In the genomic region with DNA sequence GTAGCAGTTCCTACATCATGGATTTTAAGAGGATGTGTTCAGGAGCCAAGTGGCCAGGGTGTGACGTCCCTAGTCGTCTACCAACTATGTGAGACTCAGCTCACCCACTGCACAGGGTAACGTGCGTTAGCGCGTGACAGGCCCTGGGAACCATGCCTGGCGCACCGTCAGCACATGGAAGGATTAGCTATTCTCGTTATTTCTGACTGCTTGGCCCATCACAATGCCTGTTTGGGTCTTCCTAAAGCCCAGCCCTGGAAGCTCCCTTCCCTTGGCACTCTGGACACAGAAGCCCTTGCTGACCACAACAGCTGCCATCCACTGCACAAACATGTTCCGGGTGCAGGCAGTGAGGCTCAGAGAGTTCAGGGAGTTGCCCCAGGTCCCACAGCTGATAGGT, we compare ENCODE assay signal across 1 cellular context.
TF ChIP-seq lines count a peak whose summit lies in the region.

No MANE protein-coding gene starts in this region.

TF ChIP-seq in WTC11, 78 proteins besides CTCF, POLR2A, EP300 and RAD21 (continued from another document):
- TF ChIP-seq KAT7 (CRISPR knock-in tag; IDR thresholded peaks at IDR 0.05; ENCODE audit: borderline replicate concordance) (no peak), ZNF219 (CRISPR knock-in tag; IDR thresholded peaks at IDR 0.05; ENCODE audit: borderline replicate concordance) (no peak), TEAD1 (CRISPR knock-in tag; IDR thresholded peaks at IDR 0.05) (no peak), MYBL2 (CRISPR knock-in tag; IDR thresholded peaks at IDR 0.05) (no peak), RORB (CRISPR knock-in tag; IDR thresholded peaks at IDR 0.05) (no peak), CREB1 (CRISPR knock-in tag; IDR thresholded peaks at IDR 0.05) (no peak), TP53 (CRISPR knock-in tag; IDR thresholded peaks at IDR 0.05) (no peak), ZNF416 (CRISPR knock-in tag; IDR thresholded peaks at IDR 0.05) (no peak), SMAD3 (CRISPR knock-in tag; IDR thresholded peaks at IDR 0.05; ENCODE audit: borderline replicate concordance) (no peak), GTF2I (CRISPR knock-in tag; conservative IDR thresholded peaks at IDR 0.05) (no peak)
- TF ChIP-seq, protein P1, sequence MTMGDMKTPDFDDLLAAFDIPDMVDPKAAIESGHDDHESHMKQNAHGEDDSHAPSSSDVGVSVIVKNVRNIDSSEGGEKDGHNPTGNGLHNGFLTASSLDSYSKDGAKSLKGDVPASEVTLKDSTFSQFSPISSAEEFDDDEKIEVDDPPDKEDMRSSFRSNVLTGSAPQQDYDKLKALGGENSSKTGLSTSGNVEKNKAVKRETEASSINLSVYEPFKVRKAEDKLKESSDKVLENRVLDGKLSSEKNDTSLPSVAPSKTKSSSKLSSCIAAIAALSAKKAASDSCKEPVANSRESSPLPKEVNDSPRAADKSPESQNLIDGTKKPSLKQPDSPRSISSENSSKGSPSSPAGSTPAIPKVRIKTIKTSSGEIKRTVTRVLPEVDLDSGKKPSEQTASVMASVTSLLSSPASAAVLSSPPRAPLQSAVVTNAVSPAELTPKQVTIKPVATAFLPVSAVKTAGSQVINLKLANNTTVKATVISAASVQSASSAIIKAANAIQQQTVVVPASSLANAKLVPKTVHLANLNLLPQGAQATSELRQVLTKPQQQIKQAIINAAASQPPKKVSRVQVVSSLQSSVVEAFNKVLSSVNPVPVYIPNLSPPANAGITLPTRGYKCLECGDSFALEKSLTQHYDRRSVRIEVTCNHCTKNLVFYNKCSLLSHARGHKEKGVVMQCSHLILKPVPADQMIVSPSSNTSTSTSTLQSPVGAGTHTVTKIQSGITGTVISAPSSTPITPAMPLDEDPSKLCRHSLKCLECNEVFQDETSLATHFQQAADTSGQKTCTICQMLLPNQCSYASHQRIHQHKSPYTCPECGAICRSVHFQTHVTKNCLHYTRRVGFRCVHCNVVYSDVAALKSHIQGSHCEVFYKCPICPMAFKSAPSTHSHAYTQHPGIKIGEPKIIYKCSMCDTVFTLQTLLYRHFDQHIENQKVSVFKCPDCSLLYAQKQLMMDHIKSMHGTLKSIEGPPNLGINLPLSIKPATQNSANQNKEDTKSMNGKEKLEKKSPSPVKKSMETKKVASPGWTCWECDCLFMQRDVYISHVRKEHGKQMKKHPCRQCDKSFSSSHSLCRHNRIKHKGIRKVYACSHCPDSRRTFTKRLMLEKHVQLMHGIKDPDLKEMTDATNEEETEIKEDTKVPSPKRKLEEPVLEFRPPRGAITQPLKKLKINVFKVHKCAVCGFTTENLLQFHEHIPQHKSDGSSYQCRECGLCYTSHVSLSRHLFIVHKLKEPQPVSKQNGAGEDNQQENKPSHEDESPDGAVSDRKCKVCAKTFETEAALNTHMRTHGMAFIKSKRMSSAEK (CRISPR knock-in tag; IDR thresholded peaks at IDR 0.05; ENCODE audit: borderline replicate concordance): no peak
- TF ChIP-seq, protein P2, sequence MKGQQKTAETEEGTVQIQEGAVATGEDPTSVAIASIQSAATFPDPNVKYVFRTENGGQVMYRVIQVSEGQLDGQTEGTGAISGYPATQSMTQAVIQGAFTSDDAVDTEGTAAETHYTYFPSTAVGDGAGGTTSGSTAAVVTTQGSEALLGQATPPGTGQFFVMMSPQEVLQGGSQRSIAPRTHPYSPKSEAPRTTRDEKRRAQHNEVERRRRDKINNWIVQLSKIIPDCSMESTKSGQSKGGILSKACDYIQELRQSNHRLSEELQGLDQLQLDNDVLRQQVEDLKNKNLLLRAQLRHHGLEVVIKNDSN (CRISPR knock-in tag; IDR thresholded peaks at IDR 0.05): no peak
- TF ChIP-seq, protein P3, sequence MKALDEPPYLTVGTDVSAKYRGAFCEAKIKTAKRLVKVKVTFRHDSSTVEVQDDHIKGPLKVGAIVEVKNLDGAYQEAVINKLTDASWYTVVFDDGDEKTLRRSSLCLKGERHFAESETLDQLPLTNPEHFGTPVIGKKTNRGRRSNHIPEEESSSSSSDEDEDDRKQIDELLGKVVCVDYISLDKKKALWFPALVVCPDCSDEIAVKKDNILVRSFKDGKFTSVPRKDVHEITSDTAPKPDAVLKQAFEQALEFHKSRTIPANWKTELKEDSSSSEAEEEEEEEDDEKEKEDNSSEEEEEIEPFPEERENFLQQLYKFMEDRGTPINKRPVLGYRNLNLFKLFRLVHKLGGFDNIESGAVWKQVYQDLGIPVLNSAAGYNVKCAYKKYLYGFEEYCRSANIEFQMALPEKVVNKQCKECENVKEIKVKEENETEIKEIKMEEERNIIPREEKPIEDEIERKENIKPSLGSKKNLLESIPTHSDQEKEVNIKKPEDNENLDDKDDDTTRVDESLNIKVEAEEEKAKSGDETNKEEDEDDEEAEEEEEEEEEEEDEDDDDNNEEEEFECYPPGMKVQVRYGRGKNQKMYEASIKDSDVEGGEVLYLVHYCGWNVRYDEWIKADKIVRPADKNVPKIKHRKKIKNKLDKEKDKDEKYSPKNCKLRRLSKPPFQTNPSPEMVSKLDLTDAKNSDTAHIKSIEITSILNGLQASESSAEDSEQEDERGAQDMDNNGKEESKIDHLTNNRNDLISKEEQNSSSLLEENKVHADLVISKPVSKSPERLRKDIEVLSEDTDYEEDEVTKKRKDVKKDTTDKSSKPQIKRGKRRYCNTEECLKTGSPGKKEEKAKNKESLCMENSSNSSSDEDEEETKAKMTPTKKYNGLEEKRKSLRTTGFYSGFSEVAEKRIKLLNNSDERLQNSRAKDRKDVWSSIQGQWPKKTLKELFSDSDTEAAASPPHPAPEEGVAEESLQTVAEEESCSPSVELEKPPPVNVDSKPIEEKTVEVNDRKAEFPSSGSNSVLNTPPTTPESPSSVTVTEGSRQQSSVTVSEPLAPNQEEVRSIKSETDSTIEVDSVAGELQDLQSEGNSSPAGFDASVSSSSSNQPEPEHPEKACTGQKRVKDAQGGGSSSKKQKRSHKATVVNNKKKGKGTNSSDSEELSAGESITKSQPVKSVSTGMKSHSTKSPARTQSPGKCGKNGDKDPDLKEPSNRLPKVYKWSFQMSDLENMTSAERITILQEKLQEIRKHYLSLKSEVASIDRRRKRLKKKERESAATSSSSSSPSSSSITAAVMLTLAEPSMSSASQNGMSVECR (CRISPR knock-in tag; IDR thresholded peaks at IDR 0.05; ENCODE audit: borderline replicate concordance): no peak
